Comparison of ENCODE assay signal across 34 cellular contexts in the genomic region with DNA sequence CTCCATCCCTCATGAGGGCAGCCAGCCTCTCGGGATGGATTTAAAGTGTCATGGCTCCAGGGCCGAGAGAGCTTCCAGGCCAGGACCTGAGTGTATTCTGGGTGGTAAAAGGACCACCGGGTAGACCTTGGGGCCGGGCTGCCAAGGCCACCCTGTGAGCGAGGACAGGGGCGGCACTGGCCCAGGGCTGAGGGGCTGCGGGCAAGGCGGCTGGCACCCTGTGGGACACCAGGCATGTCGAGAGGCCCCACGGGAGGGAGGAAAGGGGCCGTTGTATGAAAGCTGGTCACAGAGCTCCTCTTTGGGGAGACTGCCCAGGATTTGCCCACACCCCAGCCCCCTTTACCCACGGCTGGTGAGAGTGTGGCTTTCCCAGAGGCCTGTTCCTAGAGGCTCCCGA.
"Had no signal": no experiment of that assay in that cellular context is flagged by ENCODE, and none has a peak within 500 bp of the region (broad histone marks: within the 10 kb centered on the region; RNA-seq: fewer than 3 reads in every experiment).

No MANE protein-coding gene starts in this region.

- H3K36me3 ChIP-seq: adrenal gland, brain microvascular endothelial cell, breast epithelium had no signal

- H3K27ac ChIP-seq: adrenal gland, body of pancreas, brain microvascular endothelial cell, breast epithelium, VCaP had no signal

- DNase-seq: activated B cell treated with CpG ODN at 0.5 μM for 24 hours; activated CD4-positive, alpha-beta memory T cell treated with anti-CD3 and anti-CD28 coated beads for 36 hours; activated CD4-positive, alpha-beta T cell treated with anti-CD3 and anti-CD28 coated beads for 4 hours; activated CD4-positive, alpha-beta T cell treated with anti-CD3 and anti-CD28 coated beads, Interleukin-2, amount 10 ng/mL, durations not matched to agents 24 days and 14 days; activated CD4-positive, alpha-beta T cell treated with anti-CD3 and anti-CD28 coated beads, Interleukin-2, amount 50 U/mL, for 1 hour; activated CD4-positive, alpha-beta T cell treated with anti-CD3 and anti-CD28 coated beads, Interleukin-2, amount 50 U/mL, for 4 hours; activated CD4-positive, CD25-positive, alpha-beta regulatory T cell treated with anti-CD3 and anti-CD28 coated beads, Interleukin-2, amount 50 U/mL, for 72 hours; activated CD8-positive, alpha-beta memory T cell treated with anti-CD3 and anti-CD28 coated beads, Interleukin-2, amount 50 U/mL, for 4 hours; activated CD8-positive, alpha-beta T cell treated with anti-CD3 and anti-CD28 coated beads for 36 hours; activated effector memory CD4-positive, alpha-beta T cell treated with anti-CD3 and anti-CD28 coated beads, Interleukin-2, amount 50 U/mL, for 16 hours; activated gamma-delta T cell treated with Interleukin-2 at 50 U/mL for 16 hours; activated naive CD4-positive, alpha-beta T cell; activated naive CD4-positive, alpha-beta T cell treated with anti-CD3 and anti-CD28 coated beads for 36 hours; activated naive CD4-positive, alpha-beta T cell treated with anti-CD3 and anti-CD28 coated beads, Interleukin-2, amount 50 U/mL, for 16 hours; activated naive CD8-positive, alpha-beta T cell treated with anti-CD3 and anti-CD28 coated beads for 36 hours; activated T-cell treated with anti-CD3 and anti-CD28 coated beads for 4 hours; activated T-cell treated with anti-CD3 and anti-CD28 coated beads, Interleukin-2, amount 50 U/mL, for 1 hour; activated T-cell treated with anti-CD3 and anti-CD28 coated beads, Interleukin-2, amount 50 U/mL, for 4 hours; activated T-cell treated with anti-CD3 and anti-CD28 coated beads, Interleukin-2, amount 50 U/mL, for 72 hours; adrenal gland; amniotic stem cell; body of pancreas; brain microvascular endothelial cell; caudate nucleus; cerebellar nuclear complex; T-helper 1 cell; T-helper 2 cell; T-helper 9 cell had no signal

- H3K9me3 ChIP-seq: adrenal gland, body of pancreas, breast epithelium had no signal

- H3K4me1 ChIP-seq: adrenal gland, body of pancreas, breast epithelium had no signal

- H3K27me3 ChIP-seq: adrenal gland, body of pancreas had no signal

- FAIRE-seq: astrocyte, TTC549 had no signal

- ATAC-seq: activated CD8-positive, alpha-beta T cell treated with anti-CD3 and anti-CD28 coated beads for 36 hours; activated naive CD4-positive, alpha-beta T cell treated with anti-CD3 and anti-CD28 coated beads, Interleukin-2, amount 50 U/mL, for 72 hours; activated T-cell treated with anti-CD3 and anti-CD28 coated beads, Interleukin-2, amount 50 U/mL, for 4 hours; activated T-cell treated with anti-CD3 and anti-CD28 coated beads, Interleukin-2, amount 50 U/mL, for 72 hours; activated T-helper 17 cell treated with anti-CD3 and anti-CD28 coated beads, Interleukin-2, amount 50 U/mL, for 72 hours; body of pancreas had no signal

- H3K4me3 ChIP-seq: adrenal gland, body of pancreas, breast epithelium had no signal
